ENCODE assay signal across 7 cellular contexts in the genomic region with DNA sequence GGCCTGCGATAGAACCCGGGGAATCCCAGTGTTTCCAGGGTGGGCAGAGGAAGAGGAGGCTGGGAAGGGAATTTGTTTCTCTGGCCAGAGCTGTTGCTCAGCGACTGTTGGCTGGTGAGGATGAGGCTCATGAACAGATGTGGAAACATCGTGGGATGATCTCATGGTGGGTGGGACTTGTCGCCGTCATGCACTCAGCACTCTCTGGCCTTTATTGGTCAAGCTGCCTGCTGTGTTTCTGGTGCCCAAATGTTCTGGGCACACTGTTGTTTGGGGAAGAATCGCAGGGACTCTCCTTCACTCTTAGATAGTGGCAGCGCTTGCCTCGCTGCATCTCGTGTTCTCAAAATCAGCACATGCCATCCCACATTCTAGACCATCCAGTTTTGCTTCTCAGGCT.
DNase-seq lines count a peak whose midpoint lies in the region; ATAC-seq and TF ChIP-seq lines count a peak whose summit lies in the region.

No MANE protein-coding gene starts in this region.

- H3K36me3 Mint-ChIP-seq in GM23338 (ENCODE audit: low read depth): no peaks in the 10 kb centered on the region
- no peaks in the 10 kb centered on the region for H3K36me3 Mint-ChIP-seq in activated naive CD4-positive, alpha-beta T cell treated with anti-CD3 and anti-CD28 coated beads, Interleukin-2, amount 10 ng/mL, durations not matched to agents 7 days and 5 days

- in situ Hi-C loops in brain microvascular endothelial cell (cut with HindIII; ENCODE audit: low pct_ligation_motif_present, low sequenced_read_pairs): no loop called here

- TF ChIP-seq CTCF in brain microvascular endothelial cell (IDR thresholded peaks at IDR 0.05; ENCODE audit: low read depth, low read length, missing control alignments) (no peak), GM23338 (conservative IDR thresholded peaks at IDR 0.05; ENCODE audit: low read depth in 2 of 2) (no peak)

- no peak overlapping the region; the same call in 1 of the 2 replicates for H3K4me2 ChIP-seq in GM23338

- H3K27ac ChIP-seq in brain microvascular endothelial cell: peak overlapping the region; percentile 48
- peak overlapping the region; percentile 98 for H3K27ac ChIP-seq in temporal lobe (ENCODE audit: low read depth, low read length)
- H3K27ac ChIP-seq in GM23338 (ENCODE audit: low read depth): no peak overlapping the region

- DNase-seq in LHCN-M2 (ENCODE audit: low read depth) (peak; percentile 97), brain microvascular endothelial cell (peak; percentile 90), kidney tubule cell (ENCODE audit: low spot score) (peak; percentile 70), GM23338 (ENCODE audit: low spot score) (no peak)
- no peak for DNase-seq in activated CD4-positive, alpha-beta T cell treated with anti-CD3 and anti-CD28 coated beads for 48 hours
- no peak for DNase-seq in activated naive CD4-positive, alpha-beta T cell treated with anti-CD3 and anti-CD28 coated beads, Interleukin-2, amount 10 ng/mL, durations not matched to agents 7 days and 5 days

- no peak overlapping the region for H3K4me3 Mint-ChIP-seq in GM23338
- H3K4me3 Mint-ChIP-seq in activated naive CD4-positive, alpha-beta T cell treated with anti-CD3 and anti-CD28 coated beads, Interleukin-2, amount 10 ng/mL, durations not matched to agents 7 days and 5 days: no peak overlapping the region

- H3K36me3 ChIP-seq in brain microvascular endothelial cell (replicated peaks): no peaks in the 10 kb centered on the region
- no peaks in the 10 kb centered on the region for H3K36me3 ChIP-seq in GM23338 (ENCODE audit: insufficient read depth)

- H3K4me3 ChIP-seq in brain microvascular endothelial cell (ENCODE audit: low read depth, low read length) (no peak overlapping the region), GM23338 (no peak overlapping the region)

- no peaks in the 10 kb centered on the region for H3K27me3 ChIP-seq in brain microvascular endothelial cell (replicated peaks)
- H3K27me3 ChIP-seq in GM23338 (ENCODE audit: insufficient read depth): no peaks in the 10 kb centered on the region

- no peaks in the 10 kb centered on the region for H3K9me3 Mint-ChIP-seq in GM23338
- H3K9me3 Mint-ChIP-seq in activated naive CD4-positive, alpha-beta T cell treated with anti-CD3 and anti-CD28 coated beads, Interleukin-2, amount 10 ng/mL, durations not matched to agents 7 days and 5 days: no peaks in the 10 kb centered on the region

- H3F3A ChIP-seq in GM23338 (replicated peaks; ENCODE audit: low read depth): no peaks in the 10 kb centered on the region

- CTCF ChIA-PET in activated naive CD4-positive, alpha-beta T cell treated with anti-CD3 and anti-CD28 coated beads, Interleukin-2, amount 10 ng/mL, durations not matched to agents 7 days and 5 days (lab: Charles Lee): no interaction called here

- peaks cover 57% of the 10 kb centered on the region for H3K4me1 ChIP-seq in GM23338 (ENCODE audit: insufficient read depth)

- no peak for ATAC-seq in GM23338

- H3K79me2 ChIP-seq in GM23338 (replicated peaks; ENCODE audit: insufficient read depth): peaks cover 60% of the 10 kb centered on the region

- peaks cover 70% of the 10 kb centered on the region for H3K4me1 Mint-ChIP-seq in GM23338
- no peaks in the 10 kb centered on the region for H3K4me1 Mint-ChIP-seq in activated naive CD4-positive, alpha-beta T cell treated with anti-CD3 and anti-CD28 coated beads, Interleukin-2, amount 10 ng/mL, durations not matched to agents 7 days and 5 days

- H3K27ac Mint-ChIP-seq in GM23338: no peak overlapping the region
- no peak overlapping the region for H3K27ac Mint-ChIP-seq in activated naive CD4-positive, alpha-beta T cell treated with anti-CD3 and anti-CD28 coated beads, Interleukin-2, amount 10 ng/mL, durations not matched to agents 7 days and 5 days

- peaks cover 12% of the 10 kb centered on the region for H3K27me3 Mint-ChIP-seq in GM23338 (ENCODE audit: insufficient read depth, low read depth, poor library complexity)
- H3K27me3 Mint-ChIP-seq in activated naive CD4-positive, alpha-beta T cell treated with anti-CD3 and anti-CD28 coated beads, Interleukin-2, amount 10 ng/mL, durations not matched to agents 7 days and 5 days: peaks cover 28% of the 10 kb centered on the region

- H3K9me2 ChIP-seq in GM23338 (ENCODE audit: insufficient read depth): no peaks in the 10 kb centered on the region

- H2AFZ ChIP-seq in GM23338: no peak overlapping the region

- H4K20me1 ChIP-seq in GM23338 (replicated peaks; ENCODE audit: insufficient read depth): peaks cover 4% of the 10 kb centered on the region; the same call in 1 of the 2 replicates

TF ChIP-seq in GM23338, 12 proteins besides CTCF, POLR2A, EP300 and RAD21:
- no peak for TF ChIP-seq EZH2 (IDR thresholded peaks at IDR 0.05; ENCODE audit: low read depth, unreplicated experiment)
- TF ChIP-seq, protein P1, sequence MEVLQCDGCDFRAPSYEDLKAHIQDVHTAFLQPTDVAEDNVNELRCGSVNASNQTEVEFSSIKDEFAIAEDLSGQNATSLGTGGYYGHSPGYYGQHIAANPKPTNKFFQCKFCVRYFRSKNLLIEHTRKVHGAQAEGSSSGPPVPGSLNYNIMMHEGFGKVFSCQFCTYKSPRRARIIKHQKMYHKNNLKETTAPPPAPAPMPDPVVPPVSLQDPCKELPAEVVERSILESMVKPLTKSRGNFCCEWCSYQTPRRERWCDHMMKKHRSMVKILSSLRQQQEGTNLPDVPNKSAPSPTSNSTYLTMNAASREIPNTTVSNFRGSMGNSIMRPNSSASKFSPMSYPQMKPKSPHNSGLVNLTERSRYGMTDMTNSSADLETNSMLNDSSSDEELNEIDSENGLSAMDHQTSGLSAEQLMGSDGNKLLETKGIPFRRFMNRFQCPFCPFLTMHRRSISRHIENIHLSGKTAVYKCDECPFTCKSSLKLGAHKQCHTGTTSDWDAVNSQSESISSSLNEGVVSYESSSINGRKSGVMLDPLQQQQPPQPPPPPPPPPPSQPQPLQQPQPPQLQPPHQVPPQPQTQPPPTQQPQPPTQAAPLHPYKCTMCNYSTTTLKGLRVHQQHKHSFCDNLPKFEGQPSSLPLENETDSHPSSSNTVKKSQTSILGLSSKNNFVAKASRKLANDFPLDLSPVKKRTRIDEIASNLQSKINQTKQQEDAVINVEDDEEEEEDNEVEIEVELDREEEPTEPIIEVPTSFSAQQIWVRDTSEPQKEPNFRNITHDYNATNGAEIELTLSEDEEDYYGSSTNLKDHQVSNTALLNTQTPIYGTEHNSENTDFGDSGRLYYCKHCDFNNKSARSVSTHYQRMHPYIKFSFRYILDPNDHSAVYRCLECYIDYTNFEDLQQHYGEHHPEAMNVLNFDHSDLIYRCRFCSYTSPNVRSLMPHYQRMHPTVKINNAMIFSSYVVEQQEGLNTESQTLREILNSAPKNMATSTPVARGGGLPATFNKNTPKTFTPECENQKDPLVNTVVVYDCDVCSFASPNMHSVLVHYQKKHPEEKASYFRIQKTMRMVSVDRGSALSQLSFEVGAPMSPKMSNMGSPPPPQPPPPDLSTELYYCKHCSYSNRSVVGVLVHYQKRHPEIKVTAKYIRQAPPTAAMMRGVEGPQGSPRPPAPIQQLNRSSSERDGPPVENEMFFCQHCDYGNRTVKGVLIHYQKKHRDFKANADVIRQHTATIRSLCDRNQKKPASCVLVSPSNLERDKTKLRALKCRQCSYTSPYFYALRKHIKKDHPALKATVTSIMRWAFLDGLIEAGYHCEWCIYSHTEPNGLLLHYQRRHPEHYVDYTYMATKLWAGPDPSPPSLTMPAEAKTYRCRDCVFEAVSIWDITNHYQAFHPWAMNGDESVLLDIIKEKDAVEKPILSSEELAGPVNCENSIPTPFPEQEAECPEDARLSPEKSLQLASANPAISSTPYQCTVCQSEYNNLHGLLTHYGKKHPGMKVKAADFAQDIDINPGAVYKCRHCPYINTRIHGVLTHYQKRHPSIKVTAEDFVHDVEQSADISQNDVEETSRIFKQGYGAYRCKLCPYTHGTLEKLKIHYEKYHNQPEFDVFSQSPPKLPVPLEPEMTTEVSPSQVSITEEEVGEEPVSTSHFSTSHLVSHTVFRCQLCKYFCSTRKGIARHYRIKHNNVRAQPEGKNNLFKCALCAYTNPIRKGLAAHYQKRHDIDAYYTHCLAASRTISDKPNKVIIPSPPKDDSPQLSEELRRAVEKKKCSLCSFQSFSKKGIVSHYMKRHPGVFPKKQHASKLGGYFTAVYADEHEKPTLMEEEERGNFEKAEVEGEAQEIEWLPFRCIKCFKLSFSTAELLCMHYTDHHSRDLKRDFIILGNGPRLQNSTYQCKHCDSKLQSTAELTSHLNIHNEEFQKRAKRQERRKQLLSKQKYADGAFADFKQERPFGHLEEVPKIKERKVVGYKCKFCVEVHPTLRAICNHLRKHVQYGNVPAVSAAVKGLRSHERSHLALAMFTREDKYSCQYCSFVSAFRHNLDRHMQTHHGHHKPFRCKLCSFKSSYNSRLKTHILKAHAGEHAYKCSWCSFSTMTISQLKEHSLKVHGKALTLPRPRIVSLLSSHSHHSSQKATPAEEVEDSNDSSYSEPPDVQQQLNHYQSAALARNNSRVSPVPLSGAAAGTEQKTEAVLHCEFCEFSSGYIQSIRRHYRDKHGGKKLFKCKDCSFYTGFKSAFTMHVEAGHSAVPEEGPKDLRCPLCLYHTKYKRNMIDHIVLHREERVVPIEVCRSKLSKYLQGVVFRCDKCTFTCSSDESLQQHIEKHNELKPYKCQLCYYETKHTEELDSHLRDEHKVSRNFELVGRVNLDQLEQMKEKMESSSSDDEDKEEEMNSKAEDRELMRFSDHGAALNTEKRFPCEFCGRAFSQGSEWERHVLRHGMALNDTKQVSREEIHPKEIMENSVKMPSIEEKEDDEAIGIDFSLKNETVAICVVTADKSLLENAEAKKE (CRISPR knock-in tag; IDR thresholded peaks at IDR 0.05): no peak
TF ChIP-seq in GM23338: peak in this region for 0.

Comparison
In these comparisons a context has a peak if more than half of its experiments do, and no peak if none do; other contexts are left out.
1. DNase-seq: peak in LHCN-M2 (single experiment), brain microvascular endothelial cell (single experiment) and kidney tubule cell (single experiment); none in activated CD4-positive, alpha-beta T cell treated with anti-CD3 and anti-CD28 coated beads for 48 hours (single experiment), GM23338 (single experiment) and activated naive CD4-positive, alpha-beta T cell treated with anti-CD3 and anti-CD28 coated beads, Interleukin-2, amount 10 ng/mL, durations not matched to agents 7 days and 5 days (single experiment).